In genomic region chr11:118574636-118575035, GRCh38 we compare ENCODE assay signal across 11 cellular contexts. TPM values are rescaled to one million over a fixed set of nuclear protein-coding genes. Genes with fewer than 3 reads are reported as not detected.
DNase-seq lines count a peak whose midpoint lies in the region; ATAC-seq and TF ChIP-seq lines count a peak whose summit lies in the region.
"Had no signal": no experiment of that assay in that cellular context is flagged by ENCODE, and none has a peak within 500 bp of the region (broad histone marks: within the 10 kb centered on the region; RNA-seq: fewer than 3 reads in every experiment).

No MANE protein-coding gene starts in this region.

- no peaks in the 10 kb centered on the region for H3K27me3 ChIP-seq in CD4-positive, alpha-beta T cell (ENCODE audit: control insufficient read depth, insufficient read depth, low read length)
- H3K27me3 ChIP-seq in breast epithelium (no peaks in the 10 kb centered on the region), neural cell (ENCODE audit: insufficient read depth, low read depth, low read length) (no peaks in the 10 kb centered on the region)

- peak overlapping the region; percentile 81 for H3K4me3 Mint-ChIP-seq in CD4-positive, alpha-beta T cell
- peak overlapping the region; percentile 94 for H3K4me3 Mint-ChIP-seq in HFFc6

- peaks cover 60% of the 10 kb centered on the region for H3K36me3 Mint-ChIP-seq in CD4-positive, alpha-beta T cell (ENCODE audit: low read depth)
- H3K36me3 Mint-ChIP-seq in HFFc6 (ENCODE audit: low read depth), result peaks cover 30% of the 10 kb centered on the region

- no peak for TF ChIP-seq POLR2A in breast epithelium (IDR thresholded peaks at IDR 0.05)

- H3K27me3 Mint-ChIP-seq in CD4-positive, alpha-beta T cell, result no peaks in the 10 kb centered on the region
- H3K27me3 Mint-ChIP-seq in HFFc6 (ENCODE audit: insufficient read depth), result no peaks in the 10 kb centered on the region; the same call in 1 of the 2 replicates

- no peak overlapping the region for H2AFZ ChIP-seq in neural cell (ENCODE audit: low read depth, low read length)

- no peak for ATAC-seq in CD4-positive, alpha-beta T cell (ENCODE audit: poor library complexity)
- ATAC-seq in GM18909 (IDR thresholded peaks at IDR 0.05; ENCODE audit: poor library complexity, unreplicated experiment) (no peak), GM18907 (IDR thresholded peaks at IDR 0.05; ENCODE audit: unreplicated experiment) (no peak)

- H3K27ac ChIP-seq in CD4-positive, alpha-beta T cell (ENCODE audit: low read depth, low read length), result no peak overlapping the region
- H3K27ac ChIP-seq in breast epithelium (no peak overlapping the region), neural cell (ENCODE audit: low read length) (no peak overlapping the region)

- peak overlapping the region; percentile 14 for H3K27ac Mint-ChIP-seq in CD4-positive, alpha-beta T cell
- no peak overlapping the region for H3K27ac Mint-ChIP-seq in HFFc6

- no peaks in the 10 kb centered on the region for H3K9me2 ChIP-seq in neural cell (ENCODE audit: insufficient read depth, low read length)

- no peaks in the 10 kb centered on the region for H4K20me1 ChIP-seq in neural cell (ENCODE audit: insufficient read depth)

- no peaks in the 10 kb centered on the region for H3K9me3 Mint-ChIP-seq in CD4-positive, alpha-beta T cell
- H3K9me3 Mint-ChIP-seq in HFFc6, result no peaks in the 10 kb centered on the region

- no peak for TF ChIP-seq RAD21 in neural cell (conservative IDR thresholded peaks at IDR 0.05)

- POLR2A ChIA-PET in CD4-positive, alpha-beta T cell (lab: Charles Lee), result no interaction called here

- no peaks in the 10 kb centered on the region for H3K9me3 ChIP-seq in CD4-positive, alpha-beta T cell (ENCODE audit: control insufficient read depth, low read length)
- H3K9me3 ChIP-seq in breast epithelium, result no peaks in the 10 kb centered on the region
- H3K9me3 ChIP-seq in neural cell (ENCODE audit: low read length), result no peaks in the 10 kb centered on the region

- CTCF ChIA-PET in CD4-positive, alpha-beta T cell (lab: Charles Lee), result interaction anchor here (0.7 kb wide), 1 partner anchor 34 kb away, joined by 3 read pairs; no protein-coding TSS in a partner anchor

- peak overlapping the region in 2 of 3 donors; percentile 18 to 39 for H3K4me3 ChIP-seq in breast epithelium
- peak overlapping the region; percentile 89 for H3K4me3 ChIP-seq in neural cell (ENCODE audit: low read length)

- peak overlapping the region; percentile 74 for H3K4me2 ChIP-seq in neural cell (ENCODE audit: low read length)

- H3K36me3 ChIP-seq in breast epithelium, result no peaks in the 10 kb centered on the region
- H3K36me3 ChIP-seq in neural cell (ENCODE audit: insufficient read depth, low read length), result no peaks in the 10 kb centered on the region

- TF ChIP-seq EP300 in neural cell (conservative IDR thresholded peaks at IDR 0.05; ENCODE audit: poor library complexity, severe bottlenecking), result no peak

- peaks cover 3% of the 10 kb centered on the region for H3F3A ChIP-seq in neural cell (ENCODE audit: insufficient read depth, low read length, poor library complexity, severe bottlenecking)

- no peak overlapping the region for H3K9ac ChIP-seq in neural cell (ENCODE audit: low read length)

- peaks cover 68% of the 10 kb centered on the region for H3K79me2 ChIP-seq in neural cell (replicated peaks; ENCODE audit: insufficient read depth, low read length)

- intact Hi-C loops in CD4-positive, alpha-beta T cell (cut with DNase I, micrococcal nuclease), result loop anchor here (5.0 to 10.0 kb wide), 3 partner anchors 33 to 1340 kb away; partner anchors contain the start of genes C2CD2L (in 1 of the 2), DPAGT1 (in 1 of the 2), PCSK7 (in 1 of the 2) and PHLDB1 (in 1 of the 2)
- intact Hi-C loops in breast epithelium (cut with DNase I; ENCODE audit: low total_unique reads), result loop anchor here (10.0 kb wide), 1 partner anchor 1030 kb away; no protein-coding TSS in a partner anchor

- no peak for TF ChIP-seq CTCF in CD4-positive, alpha-beta T cell (IDR thresholded peaks at IDR 0.05)
- TF ChIP-seq CTCF in HFFc6 (IDR thresholded peaks at IDR 0.05) (no peak), breast epithelium (IDR thresholded peaks at IDR 0.05) (no peak), neural cell (IDR thresholded peaks at IDR 0.05; ENCODE audit: poor library complexity, severe bottlenecking) (no peak)

- H3K4me1 Mint-ChIP-seq in CD4-positive, alpha-beta T cell (ENCODE audit: low read depth), result peaks cover 69% of the 10 kb centered on the region
- peaks cover 59% of the 10 kb centered on the region for H3K4me1 Mint-ChIP-seq in HFFc6 (ENCODE audit: low read depth)

- H3K4me1 ChIP-seq in breast epithelium, result peaks cover 5 to 27% of the 10 kb centered on the region in 2 donors

- DNase-seq in CD4-positive, alpha-beta T cell, result no peak
- DNase-seq in HFFc6, result no peak
- DNase-seq in breast epithelium (ENCODE audit: low spot score in 2 of 2), result no peak
- no peak for DNase-seq in activated gamma-delta T cell treated with Interleukin-2 at 50 U/mL for 16 hours
- DNase-seq: cerebellar nuclear complex, GF-D8, NCI-H2171, SHP77 treated with DMSO at 0.1 percent for 48 hours had no signal

TF ChIP-seq in neural cell, 6 proteins besides CTCF, POLR2A, EP300 and RAD21:
- no peak for TF ChIP-seq TAF1 (IDR thresholded peaks at IDR 0.05; ENCODE audit: low read depth)
- no peak for TF ChIP-seq REST (IDR thresholded peaks at IDR 0.05; ENCODE audit: borderline replicate concordance)

RNA-seq across cellular contexts. Expression of gene ARCN1, which starts 2.4 kb away (rescaled TPM):
- total RNA-seq in CD4-positive, alpha-beta T cell, result 10 to 100 TPM; 73.7 to 78.6 TPM
- 100 to 1,000 TPM; 271 to 331 (median 319) TPM for total RNA-seq in HFFc6 (2021; fragmentation: NEBNext Ultra II Directional; extraction: Animal tissue kit (Norgen Biotek cat#: 25700))
- total RNA-seq in breast epithelium, result 10 to 100 TPM; 94.1 to 99.1 (median 98.6) TPM
- 67.2 and 68.4 TPM in 2 replicates for polyA plus RNA-seq in neural cell
- polyA minus RNA-seq in neural cell, result 94.5 and 108 TPM in 2 replicates

RNA-seq across cellular contexts. Expression of gene IFT46, which starts 8.9 kb away (rescaled TPM):
- total RNA-seq in CD4-positive, alpha-beta T cell, result 1 to 10 TPM; 4.9 to 6.3 TPM
- 10 to 100 TPM; 17.3 to 22.4 (median 20.2) TPM for total RNA-seq in HFFc6 (2021; fragmentation: NEBNext Ultra II Directional; extraction: Animal tissue kit (Norgen Biotek cat#: 25700))
- total RNA-seq in breast epithelium, result 10 to 100 TPM; 24.3 to 45.9 (median 33.4) TPM
- polyA plus RNA-seq in neural cell, result 70.3 and 75.5 TPM in 2 replicates
- polyA minus RNA-seq in neural cell, result 44.1 and 50.6 TPM in 2 replicates

RNA-seq across cellular contexts. Expression of gene PHLDB1, which starts 32.8 kb away (rescaled TPM):
- 1 to 10 TPM; 1.8 to 2.3 TPM for total RNA-seq in CD4-positive, alpha-beta T cell
- total RNA-seq in HFFc6 (2021; fragmentation: NEBNext Ultra II Directional; extraction: Animal tissue kit (Norgen Biotek cat#: 25700)), result 100 to 1,000 TPM; 106 to 121 (median 114) TPM
- 100 to 1,000 TPM; 104 to 150 (median 109) TPM for total RNA-seq in breast epithelium
- polyA plus RNA-seq in neural cell, result 114 and 149 TPM in 2 replicates
- 146 and 166 TPM in 2 replicates for polyA minus RNA-seq in neural cell

RNA-seq across cellular contexts. Expression of gene TMEM25, which starts 43.6 kb away (rescaled TPM):
- 10 to 100 TPM; 18.3 to 18.5 TPM for total RNA-seq in CD4-positive, alpha-beta T cell
- total RNA-seq in HFFc6 (2021; fragmentation: NEBNext Ultra II Directional; extraction: Animal tissue kit (Norgen Biotek cat#: 25700)), result 10 to 100 TPM; 10.8 to 17.1 (median 14.0) TPM
- 10 to 100 TPM; 14.1 to 53.6 (median 38.0) TPM for total RNA-seq in breast epithelium
- polyA plus RNA-seq in neural cell, result 139 and 154 TPM in 2 replicates
- polyA minus RNA-seq in neural cell, result 93.3 and 102 TPM in 2 replicates

RNA-seq across cellular contexts. Expression of gene TTC36, which starts 47.4 kb away (rescaled TPM):
- under 1 TPM; 0.30 to 0.56 TPM for total RNA-seq in CD4-positive, alpha-beta T cell
- total RNA-seq in HFFc6 (2021; fragmentation: NEBNext Ultra II Directional; extraction: Animal tissue kit (Norgen Biotek cat#: 25700)), result under 1 TPM in 5 of 6 experiments, not detected in 1; 0.25 to 0.88 (median 0.52) TPM
- 10 to 100 TPM in 1 of 3 donors, 1 to 10 TPM in 2; 3.4 to 15.1 (median 6.2) TPM for total RNA-seq in breast epithelium
- 1.3 and 4.3 TPM in 2 replicates for polyA plus RNA-seq in neural cell
- polyA minus RNA-seq in neural cell, result 2.9 and 3.9 TPM in 2 replicates

Comparison
In these comparisons a context has a peak if more than half of its experiments do, and no peak if none do; other contexts are left out.
1. RNA of gene PHLDB1, which starts 32.8 kb away (total RNA-seq): 106 to 121 TPM in HFFc6 and 104 to 150 TPM in breast epithelium; 1.8 to 2.3 TPM in CD4-positive, alpha-beta T cell; every median in the first group is over 10 times any median in the second.